ENCODE assay signal across 15 cellular contexts in the genomic region with DNA sequence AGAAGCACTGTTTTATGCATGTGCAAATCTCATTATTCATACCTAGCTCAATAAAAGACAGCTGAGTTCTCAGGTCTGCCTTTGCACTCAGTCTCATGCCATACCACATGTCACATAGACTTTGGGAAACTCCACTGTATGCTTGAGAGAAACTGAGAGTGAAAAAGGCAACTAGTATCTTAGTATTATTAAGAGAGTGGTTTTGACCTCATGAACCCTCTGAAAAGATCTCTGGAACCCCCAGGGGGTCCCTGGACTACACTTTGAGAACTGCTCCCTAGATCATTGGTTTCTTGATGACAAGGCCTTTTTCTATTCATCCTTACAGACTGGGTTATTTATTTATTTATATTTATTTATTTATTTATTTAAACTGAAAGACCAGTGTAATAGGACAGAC. TPM values are rescaled to one million over a fixed set of nuclear protein-coding genes. Genes with fewer than 3 reads are reported as not detected.
DNase-seq lines count a peak whose midpoint lies in the region; ATAC-seq and FAIRE-seq lines count a peak whose summit lies in the region.
"Had no signal": no experiment of that assay in that cellular context is flagged by ENCODE, and none has a peak within 500 bp of the region (broad histone marks: within the 10 kb centered on the region; RNA-seq: fewer than 3 reads in every experiment).

No MANE protein-coding gene starts in this region.

- no peaks in the 10 kb centered on the region for H3F3A ChIP-seq in GM23248 (ENCODE audit: insufficient read depth)

- no peaks in the 10 kb centered on the region for H3K9me3 ChIP-seq in GM23248 (ENCODE audit: low read depth)
- H3K9me3 ChIP-seq: neutrophil had no signal

- no peak overlapping the region for H3K4me3 ChIP-seq in GM23248

- in situ Hi-C loops in GM23248 (cut with MboI): no loop called here

- ATAC-seq in GM18517 (IDR thresholded peaks at IDR 0.05; ENCODE audit: unreplicated experiment): peak; percentile 49
- peak; percentile 40 for ATAC-seq in GM21367 (IDR thresholded peaks at IDR 0.05; ENCODE audit: unreplicated experiment)
- peak; percentile 31 for ATAC-seq in HG03064 (IDR thresholded peaks at IDR 0.05; ENCODE audit: low read depth, unreplicated experiment)
- ATAC-seq: SK-N-SH treated with all-trans-retinoic acid at 6 μM for 48 hours had no signal

- H3K27ac ChIP-seq in GM23248: no peak overlapping the region
- H3K27ac ChIP-seq: brain microvascular endothelial cell, neutrophil had no signal

- H3K4me2 ChIP-seq in GM23248 (ENCODE audit: unreplicated experiment): no peak overlapping the region

- no peak overlapping the region for H2AFZ ChIP-seq in GM23248

- no peaks in the 10 kb centered on the region for H3K9me2 ChIP-seq in GM23248 (ENCODE audit: insufficient read depth)

- peak; percentile 73 for DNase-seq in RPMI8226
- no peak for DNase-seq in frontal cortex (ENCODE audit: low spot score in 2 of 2)
- no peak for DNase-seq in stimulated activated CD4-positive, alpha-beta T cell treated with anti-CD3 and anti-CD28 coated beads, Interleukin-4, amount 100 ng/mL, for 1 hour
- DNase-seq in amniotic stem cell (lab: John Stamatoyannopoulos, UW): no peak
- no peak for DNase-seq in GM23248
- DNase-seq: brain microvascular endothelial cell; stimulated activated CD4-positive, alpha-beta T cell treated with anti-CD3 and anti-CD28 coated beads, Interleukin-1b, Interleukin-23, amount 100 ng/mL, for 48 hours had no signal

- no peaks in the 10 kb centered on the region for H3K4me1 ChIP-seq in GM23248 (ENCODE audit: insufficient read depth)

- no peaks in the 10 kb centered on the region for H3K36me3 ChIP-seq in GM23248 (ENCODE audit: low read depth)
- H3K36me3 ChIP-seq: brain microvascular endothelial cell, neutrophil had no signal

- H3K9ac ChIP-seq in GM23248: no peak overlapping the region

- peaks cover 27% of the 10 kb centered on the region for H3K27me3 ChIP-seq in GM23248 (replicated peaks; ENCODE audit: insufficient read depth)
- H3K27me3 ChIP-seq: neutrophil had no signal

- no peak for FAIRE-seq in frontal cortex (lab: Jason Lieb, UNC)
- FAIRE-seq: islet of Langerhans had no signal

- H3K79me2 ChIP-seq in GM23248 (ENCODE audit: insufficient read depth): no peaks in the 10 kb centered on the region

- no peaks in the 10 kb centered on the region for H4K20me1 ChIP-seq in GM23248 (ENCODE audit: insufficient read depth)

RNA-seq across cellular contexts. Expression of a gene that starts 3.7 kb away (rescaled TPM):
- 0.41 TPM for total RNA-seq in frontal cortex
- not detected in 2 replicates for total RNA-seq in GM23248 (2014; rRNA removed; shearing (Covaris generic))
- not detected in 2 replicates for polyA plus RNA-seq in GM23248 (2016; fragmentation: Nextera tagmentation; extraction: Ambion mirVana)
- total RNA-seq: LHCN-M2, NCI-H460 had no signal

RNA-seq across cellular contexts. Expression of a gene that starts 25.6 kb away (rescaled TPM):
- total RNA-seq in frontal cortex: not detected
- total RNA-seq in GM23248 (2014; rRNA removed; shearing (Covaris generic)): not detected in 2 replicates
- polyA plus RNA-seq in GM23248 (2016; fragmentation: Nextera tagmentation; extraction: Ambion mirVana): not detected in 2 replicates
- total RNA-seq: LHCN-M2, NCI-H460 had no signal

RNA-seq across cellular contexts. Expression of a gene that starts 46.1 kb away (rescaled TPM):
- under 0.01 TPM for total RNA-seq in frontal cortex
- total RNA-seq in GM23248 (2014; rRNA removed; shearing (Covaris generic)): 2.8 and 7.1 TPM in 2 replicates
- 7.6 and 7.7 TPM in 2 replicates for polyA plus RNA-seq in GM23248 (2016; fragmentation: Nextera tagmentation; extraction: Ambion mirVana)
- total RNA-seq: NCI-H460 had no signal
